1 cellular context compared by ENCODE assay signal in genomic region chr6:38702471-38703397, GRCh38.
TF ChIP-seq lines count a peak whose summit lies in the region.

GLO1 (minus strand) TSS chr6:38703145; CDS start chr6:38703054, 91 bp downstream.

TF ChIP-seq in K562, 482 proteins besides CTCF, POLR2A, EP300 and RAD21 (continued from another document and continues in another):
- TF ChIP-seq, protein P1, sequence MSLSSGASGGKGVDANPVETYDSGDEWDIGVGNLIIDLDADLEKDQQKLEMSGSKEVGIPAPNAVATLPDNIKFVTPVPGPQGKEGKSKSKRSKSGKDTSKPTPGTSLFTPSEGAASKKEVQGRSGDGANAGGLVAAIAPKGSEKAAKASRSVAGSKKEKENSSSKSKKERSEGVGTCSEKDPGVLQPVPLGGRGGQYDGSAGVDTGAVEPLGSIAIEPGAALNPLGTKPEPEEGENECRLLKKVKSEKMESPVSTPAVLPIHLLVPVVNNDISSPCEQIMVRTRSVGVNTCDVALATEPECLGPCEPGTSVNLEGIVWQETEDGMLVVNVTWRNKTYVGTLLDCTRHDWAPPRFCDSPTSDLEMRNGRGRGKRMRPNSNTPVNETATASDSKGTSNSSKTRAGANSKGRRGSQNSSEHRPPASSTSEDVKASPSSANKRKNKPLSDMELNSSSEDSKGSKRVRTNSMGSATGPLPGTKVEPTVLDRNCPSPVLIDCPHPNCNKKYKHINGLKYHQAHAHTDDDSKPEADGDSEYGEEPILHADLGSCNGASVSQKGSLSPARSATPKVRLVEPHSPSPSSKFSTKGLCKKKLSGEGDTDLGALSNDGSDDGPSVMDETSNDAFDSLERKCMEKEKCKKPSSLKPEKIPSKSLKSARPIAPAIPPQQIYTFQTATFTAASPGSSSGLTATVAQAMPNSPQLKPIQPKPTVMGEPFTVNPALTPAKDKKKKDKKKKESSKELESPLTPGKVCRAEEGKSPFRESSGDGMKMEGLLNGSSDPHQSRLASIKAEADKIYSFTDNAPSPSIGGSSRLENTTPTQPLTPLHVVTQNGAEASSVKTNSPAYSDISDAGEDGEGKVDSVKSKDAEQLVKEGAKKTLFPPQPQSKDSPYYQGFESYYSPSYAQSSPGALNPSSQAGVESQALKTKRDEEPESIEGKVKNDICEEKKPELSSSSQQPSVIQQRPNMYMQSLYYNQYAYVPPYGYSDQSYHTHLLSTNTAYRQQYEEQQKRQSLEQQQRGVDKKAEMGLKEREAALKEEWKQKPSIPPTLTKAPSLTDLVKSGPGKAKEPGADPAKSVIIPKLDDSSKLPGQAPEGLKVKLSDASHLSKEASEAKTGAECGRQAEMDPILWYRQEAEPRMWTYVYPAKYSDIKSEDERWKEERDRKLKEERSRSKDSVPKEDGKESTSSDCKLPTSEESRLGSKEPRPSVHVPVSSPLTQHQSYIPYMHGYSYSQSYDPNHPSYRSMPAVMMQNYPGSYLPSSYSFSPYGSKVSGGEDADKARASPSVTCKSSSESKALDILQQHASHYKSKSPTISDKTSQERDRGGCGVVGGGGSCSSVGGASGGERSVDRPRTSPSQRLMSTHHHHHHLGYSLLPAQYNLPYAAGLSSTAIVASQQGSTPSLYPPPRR (CRISPR knock-in tag; IDR thresholded peaks at IDR 0.05; ENCODE audit: borderline replicate concordance): no peak
- TF ChIP-seq DLX4 (CRISPR knock-in tag; IDR thresholded peaks at IDR 0.05) (no peak), ZNF518B (CRISPR knock-in tag; IDR thresholded peaks at IDR 0.05) (no peak), RBM34 (IDR thresholded peaks at IDR 0.05; ENCODE audit: borderline replicate concordance, insufficient read depth, low read length) (no peak), NONO (IDR thresholded peaks at IDR 0.05; ENCODE audit: low read depth in 2 of 2, low read length in 1 of 2) (peak; percentile 23 to 48; a peak in 1 of 4 replicates), CXXC5 (CRISPR knock-in tag; IDR thresholded peaks at IDR 0.05) (peak; percentile 88), KDM1A (IDR thresholded peaks at IDR 0.05) (no peak; a peak in 1 of 4 replicates), AFF4 (CRISPR knock-in tag; IDR thresholded peaks at IDR 0.05) (no peak), KLF6 (CRISPR knock-in tag; IDR thresholded peaks at IDR 0.05; ENCODE audit: borderline replicate concordance) (no peak), ZNF583 (CRISPR knock-in tag; IDR thresholded peaks at IDR 0.05) (no peak), ZNF239 (CRISPR knock-in tag; IDR thresholded peaks at IDR 0.05) (no peak; the same call in 1 of the 2 replicates), ELK3 (CRISPR knock-in tag; IDR thresholded peaks at IDR 0.05) (no peak), PREB (CRISPR knock-in tag; IDR thresholded peaks at IDR 0.05) (no peak), U2AF1 (optimal IDR thresholded peaks at IDR 0.05; ENCODE audit: low read depth, low read length) (no peak), PHTF2 (CRISPR knock-in tag; IDR thresholded peaks at IDR 0.05) (no peak), ZNF655 (CRISPR knock-in tag; IDR thresholded peaks at IDR 0.05) (no peak), MXI1 (IDR thresholded peaks at IDR 0.05; ENCODE audit: low read depth, low read length) (no peak), POLR3G (IDR thresholded peaks at IDR 0.05; ENCODE audit: extremely low read depth, insufficient read length, insufficient replicate concordance) (no peak), ZNF699 (CRISPR knock-in tag; IDR thresholded peaks at IDR 0.05; ENCODE audit: insufficient replicate concordance) (no peak), ZNF77 (CRISPR knock-in tag; IDR thresholded peaks at IDR 0.05) (no peak), RFX7 (CRISPR knock-in tag; IDR thresholded peaks at IDR 0.05) (no peak), CHD1 (IDR thresholded peaks at IDR 0.05; ENCODE audit: low read length) (no peak), STAT5B (CRISPR knock-in tag; IDR thresholded peaks at IDR 0.05) (no peak), ATF4 (CRISPR knock-in tag; IDR thresholded peaks at IDR 0.05) (no peak), CCNT2 (IDR thresholded peaks at IDR 0.05; ENCODE audit: borderline replicate concordance, extremely low read depth, insufficient read length, low read depth, low read length) (peak; percentile 64)
- TF ChIP-seq, protein P2, sequence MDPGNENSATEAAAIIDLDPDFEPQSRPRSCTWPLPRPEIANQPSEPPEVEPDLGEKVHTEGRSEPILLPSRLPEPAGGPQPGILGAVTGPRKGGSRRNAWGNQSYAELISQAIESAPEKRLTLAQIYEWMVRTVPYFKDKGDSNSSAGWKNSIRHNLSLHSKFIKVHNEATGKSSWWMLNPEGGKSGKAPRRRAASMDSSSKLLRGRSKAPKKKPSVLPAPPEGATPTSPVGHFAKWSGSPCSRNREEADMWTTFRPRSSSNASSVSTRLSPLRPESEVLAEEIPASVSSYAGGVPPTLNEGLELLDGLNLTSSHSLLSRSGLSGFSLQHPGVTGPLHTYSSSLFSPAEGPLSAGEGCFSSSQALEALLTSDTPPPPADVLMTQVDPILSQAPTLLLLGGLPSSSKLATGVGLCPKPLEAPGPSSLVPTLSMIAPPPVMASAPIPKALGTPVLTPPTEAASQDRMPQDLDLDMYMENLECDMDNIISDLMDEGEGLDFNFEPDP (CRISPR knock-in tag; IDR thresholded peaks at IDR 0.05): 0 out of 2 replicates have a peak, but pooled peaks have one; percentile 49
- TF ChIP-seq, protein P3, sequence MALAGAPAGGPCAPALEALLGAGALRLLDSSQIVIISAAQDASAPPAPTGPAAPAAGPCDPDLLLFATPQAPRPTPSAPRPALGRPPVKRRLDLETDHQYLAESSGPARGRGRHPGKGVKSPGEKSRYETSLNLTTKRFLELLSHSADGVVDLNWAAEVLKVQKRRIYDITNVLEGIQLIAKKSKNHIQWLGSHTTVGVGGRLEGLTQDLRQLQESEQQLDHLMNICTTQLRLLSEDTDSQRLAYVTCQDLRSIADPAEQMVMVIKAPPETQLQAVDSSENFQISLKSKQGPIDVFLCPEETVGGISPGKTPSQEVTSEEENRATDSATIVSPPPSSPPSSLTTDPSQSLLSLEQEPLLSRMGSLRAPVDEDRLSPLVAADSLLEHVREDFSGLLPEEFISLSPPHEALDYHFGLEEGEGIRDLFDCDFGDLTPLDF (CRISPR knock-in tag; IDR thresholded peaks at IDR 0.05): peak; percentile 95; the same call in 1 of the 2 replicates
- TF ChIP-seq, protein P4, sequence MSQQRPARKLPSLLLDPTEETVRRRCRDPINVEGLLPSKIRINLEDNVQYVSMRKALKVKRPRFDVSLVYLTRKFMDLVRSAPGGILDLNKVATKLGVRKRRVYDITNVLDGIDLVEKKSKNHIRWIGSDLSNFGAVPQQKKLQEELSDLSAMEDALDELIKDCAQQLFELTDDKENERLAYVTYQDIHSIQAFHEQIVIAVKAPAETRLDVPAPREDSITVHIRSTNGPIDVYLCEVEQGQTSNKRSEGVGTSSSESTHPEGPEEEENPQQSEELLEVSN (IDR thresholded peaks at IDR 0.05; ENCODE audit: borderline replicate concordance in 1 of 2, extremely low read depth in 1 of 2, insufficient read depth in 1 of 2, insufficient read length in 1 of 2, low read depth in 1 of 2, low read length in 1 of 2, poor library complexity in 1 of 2, severe bottlenecking in 1 of 2): peak; percentile 99 to 100
- TF ChIP-seq, protein P5, sequence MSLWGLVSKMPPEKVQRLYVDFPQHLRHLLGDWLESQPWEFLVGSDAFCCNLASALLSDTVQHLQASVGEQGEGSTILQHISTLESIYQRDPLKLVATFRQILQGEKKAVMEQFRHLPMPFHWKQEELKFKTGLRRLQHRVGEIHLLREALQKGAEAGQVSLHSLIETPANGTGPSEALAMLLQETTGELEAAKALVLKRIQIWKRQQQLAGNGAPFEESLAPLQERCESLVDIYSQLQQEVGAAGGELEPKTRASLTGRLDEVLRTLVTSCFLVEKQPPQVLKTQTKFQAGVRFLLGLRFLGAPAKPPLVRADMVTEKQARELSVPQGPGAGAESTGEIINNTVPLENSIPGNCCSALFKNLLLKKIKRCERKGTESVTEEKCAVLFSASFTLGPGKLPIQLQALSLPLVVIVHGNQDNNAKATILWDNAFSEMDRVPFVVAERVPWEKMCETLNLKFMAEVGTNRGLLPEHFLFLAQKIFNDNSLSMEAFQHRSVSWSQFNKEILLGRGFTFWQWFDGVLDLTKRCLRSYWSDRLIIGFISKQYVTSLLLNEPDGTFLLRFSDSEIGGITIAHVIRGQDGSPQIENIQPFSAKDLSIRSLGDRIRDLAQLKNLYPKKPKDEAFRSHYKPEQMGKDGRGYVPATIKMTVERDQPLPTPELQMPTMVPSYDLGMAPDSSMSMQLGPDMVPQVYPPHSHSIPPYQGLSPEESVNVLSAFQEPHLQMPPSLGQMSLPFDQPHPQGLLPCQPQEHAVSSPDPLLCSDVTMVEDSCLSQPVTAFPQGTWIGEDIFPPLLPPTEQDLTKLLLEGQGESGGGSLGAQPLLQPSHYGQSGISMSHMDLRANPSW (CRISPR knock-in tag; IDR thresholded peaks at IDR 0.05): peak; percentile 94; the same call in 1 of the 2 replicates
